In the genomic region with DNA sequence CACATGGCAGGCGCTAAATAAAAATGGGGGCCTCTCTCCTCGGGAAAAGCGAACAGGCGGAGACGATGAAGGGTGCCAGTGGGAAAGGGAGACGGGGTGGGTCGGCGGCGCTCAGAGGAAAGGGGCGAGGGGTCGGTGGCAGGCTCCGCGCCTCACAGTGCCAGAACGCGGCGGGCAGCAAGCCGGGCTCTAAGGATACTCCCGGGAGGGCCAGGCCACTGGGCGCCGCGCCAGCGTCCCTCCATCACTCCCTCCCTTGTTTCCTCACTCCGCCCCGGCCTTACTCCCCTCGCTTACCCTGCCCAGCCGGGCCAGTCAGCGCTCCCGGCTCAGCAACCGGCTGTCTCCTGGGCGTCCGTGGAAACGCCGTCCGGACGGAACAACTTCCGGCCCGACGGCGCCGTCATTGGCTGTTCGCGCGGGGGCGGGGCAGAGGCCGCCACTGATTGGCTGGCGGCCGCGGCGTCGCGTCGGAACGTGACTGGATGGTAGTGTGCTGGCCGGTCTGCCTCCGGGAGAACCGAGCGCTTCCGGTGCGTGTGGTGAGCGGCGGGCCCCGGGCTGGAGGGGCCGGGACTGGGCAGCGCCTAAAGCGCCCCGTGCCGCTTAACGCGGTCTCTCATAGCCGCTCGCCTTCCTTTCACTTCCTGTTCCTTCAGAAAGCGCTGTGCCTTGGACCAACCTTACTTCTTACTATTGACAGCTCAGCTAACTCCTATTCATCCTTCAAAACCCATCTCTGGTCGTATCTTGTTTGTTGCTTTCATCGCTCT, we compare ENCODE assay signal across 9 cellular contexts. TPM values are rescaled to one million over a fixed set of nuclear protein-coding genes. Genes with fewer than 3 reads are reported as not detected.
A peak's percentile ranks its signal among the peaks of the same experiment; 100 is the strongest.
DNase-seq lines count a peak whose midpoint lies in the region; ATAC-seq, FAIRE-seq and TF ChIP-seq lines count a peak whose summit lies in the region.
"Had no signal": no experiment of that assay in that cellular context is flagged by ENCODE, and none has a peak within 500 bp of the region (broad histone marks: within the 10 kb centered on the region; RNA-seq: fewer than 3 reads in every experiment).

TSS of gene WDR25 (plus strand) at position 523 of the 773 bp plus-strand sequence.

- peak within 1 kb of the TSS; percentile 80 for H3K4me3 Mint-ChIP-seq in central memory CD8-positive, alpha-beta T cell

- DNase-seq in AG10803 (ENCODE audit: low read depth) (peak; percentile 96), NCI-H446 (lab: John Stamatoyannopoulos, UW) (peak; percentile 85 to 98), kidney (peak; percentile 98)
- DNase-seq in activated CD4-positive, CD25-positive, alpha-beta regulatory T cell treated with anti-CD3 and anti-CD28 coated beads, Interleukin-2, amount 50 U/mL, for 16 hours (ENCODE audit: low read depth, low spot score): peak; percentile 85
- peak; percentile 82 to 86 for DNase-seq in central memory CD8-positive, alpha-beta T cell (ENCODE audit: low spot score in 2 of 2)
- DNase-seq in stimulated activated CD4-positive, alpha-beta T cell treated with anti-CD3 and anti-CD28 coated beads, Interleukin-15, amount 100 ng/mL, for 1 hour (ENCODE audit: low read depth in 1 of 2, low spot score in 1 of 2): peak; percentile 87 to 92

- H3K27ac ChIP-seq in kidney (ENCODE audit: low read depth in 2 of 2, low read length in 2 of 2): peak within 1 kb of the TSS; percentile 91 to 92

- H3K9me3 ChIP-seq in kidney (ENCODE audit: control insufficient read depth in 1 of 2, low read length in 2 of 2): no peaks in the 10 kb centered on the region

- ATAC-seq in GM19043 (IDR thresholded peaks at IDR 0.05; ENCODE audit: low read depth, unreplicated experiment) (peak; percentile 83), HG03354 (IDR thresholded peaks at IDR 0.05; ENCODE audit: poor library complexity, severe bottlenecking, unreplicated experiment) (peak; percentile 84)
- peak; percentile 92 for ATAC-seq in central memory CD8-positive, alpha-beta T cell (replicated peaks; ENCODE audit: extremely low read depth, poor library complexity, severe bottlenecking)

- H3K36me3 ChIP-seq in kidney (ENCODE audit: control insufficient read depth in 1 of 2, insufficient read depth in 2 of 2, low read length in 2 of 2): peaks cover 0 to 4% of the 10 kb centered on the region in 2 donors

- intact Hi-C loops in kidney (cut with DNase I): no loop called here

- H3K36me3 Mint-ChIP-seq in central memory CD8-positive, alpha-beta T cell (ENCODE audit: insufficient read depth): peaks cover 11% of the 10 kb centered on the region

- H3K9me3 Mint-ChIP-seq in central memory CD8-positive, alpha-beta T cell: no peaks in the 10 kb centered on the region

- no peak for TF ChIP-seq CTCF in AG10803 (conservative IDR thresholded peaks at IDR 0.05; ENCODE audit: low read length)
- no peak for TF ChIP-seq CTCF in kidney (IDR thresholded peaks at IDR 0.05; ENCODE audit: borderline replicate concordance, extremely low read depth, insufficient read depth)

- H3K4me3 ChIP-seq in AG10803 (ENCODE audit: low read length): peak within 1 kb of the TSS; percentile 94
- peak within 1 kb of the TSS; percentile 85 to 95 for H3K4me3 ChIP-seq in kidney (ENCODE audit: low read length in 2 of 2)

- H3K27ac Mint-ChIP-seq in central memory CD8-positive, alpha-beta T cell (ENCODE audit: low read depth): peak within 1 kb of the TSS; percentile 87

- peaks cover 32% of the 10 kb centered on the region for H3K4me1 Mint-ChIP-seq in central memory CD8-positive, alpha-beta T cell

- H3K9ac ChIP-seq in kidney (ENCODE audit: low read length in 2 of 2): peak within 1 kb of the TSS; percentile 18 to 74

- FAIRE-seq in kidney (lab: Jason Lieb, UNC): no peak
- FAIRE-seq: colon had no signal

- H3K27me3 Mint-ChIP-seq in central memory CD8-positive, alpha-beta T cell: no peaks in the 10 kb centered on the region

- H3K4me1 ChIP-seq in kidney (ENCODE audit: control insufficient read depth in 1 of 2, insufficient read depth in 1 of 2, low read depth in 1 of 2, low read length in 2 of 2): peaks cover 3 to 15% of the 10 kb centered on the region in 2 donors

RNA-seq across cellular contexts. Expression of gene WDR25, which starts in this region (rescaled TPM):
- 12.9 TPM for total RNA-seq in kidney
- polyA plus RNA-seq in kidney (ENCODE audit: insufficient read depth, low read depth, low replicate concordance): 11.7 TPM

Comparison
In these comparisons a context has a peak if more than half of its experiments do, and no peak if none do; other contexts are left out.
1. Peak in every context shown above with its lines: DNase-seq, ATAC-seq, H3K4me3 ChIP-seq and H3K27ac ChIP-seq.